Comparison of ENCODE assay signal across 27 cellular contexts in genomic region chr1:49306507-49307070, GRCh38.
"Had no signal": no experiment of that assay in that cellular context is flagged by ENCODE, and none has a peak within 500 bp of the region (broad histone marks: within the 10 kb centered on the region; RNA-seq: fewer than 3 reads in every experiment).

No MANE protein-coding gene starts in this region.

- H3K36me3 Mint-ChIP-seq: naive B cell; natural killer cell treated with Interleukin-12 subunit alpha and Interleukin-12 subunit beta and Interleukin-15 and Interleukin-18, amount 100 ng/mL, for 72 hours had no signal

- H3K4me3 ChIP-seq: dorsolateral prefrontal cortex, gastrocnemius medialis, lung, mucosa of descending colon, pancreas, smooth muscle cell, stomach, thyroid gland, vagina had no signal

- FAIRE-seq: colon, keratinocyte, pancreas had no signal

- DNase-seq: dorsolateral prefrontal cortex; effector CD4-positive, alpha-beta T cell; foreskin fibroblast; gastrocnemius medialis; head of caudate nucleus; mesenchymal stem cell; mucosa of descending colon; naive B cell; pancreas; stimulated activated CD4-positive, alpha-beta T cell treated with anti-CD3 and anti-CD28 coated beads, Interleukin-12 subunit alpha, Interleukin-12 subunit beta, amount 100 ng/mL, for 4 hours; stimulated activated CD4-positive, alpha-beta T cell treated with anti-CD3 and anti-CD28 coated beads, Interleukin-1b, Interleukin-23, amount 100 ng/mL, for 48 hours; stimulated activated CD4-positive, alpha-beta T cell treated with anti-CD3 and anti-CD28 coated beads, Interleukin-4, amount 100 ng/mL, for 24 hours; stomach; thyroid gland had no signal

- H3K4me1 ChIP-seq: gastrocnemius medialis, pancreas, stomach, thyroid gland, vagina had no signal

- ATAC-seq: esophagus mucosa; gastrocnemius medialis; left lobe of liver; mucosa of descending colon; natural killer cell treated with Interleukin-12 subunit alpha and Interleukin-12 subunit beta and Interleukin-15 and Interleukin-18, amount 100 ng/mL, for 72 hours; pancreas; sciatic nerve; stimulated activated memory B cell treated with anti-CD40 and anti-IgM and Interleukin-4, amounts not matched to agents 10 μg/mL and 1 μg/mL and 100 μg/mL, for 72 hours had no signal

- H3K9me3 ChIP-seq: gastrocnemius medialis, neutrophil, pancreas, thyroid gland, vagina had no signal

- H3K36me3 ChIP-seq: gastrocnemius medialis, neutrophil, pancreas, stomach, thyroid gland, vagina had no signal

- H3K4me3 Mint-ChIP-seq: mesothelial cell of epicardium; naive B cell; natural killer cell treated with Interleukin-12 subunit alpha and Interleukin-12 subunit beta and Interleukin-15 and Interleukin-18, amount 100 ng/mL, for 72 hours; neural crest cell; stimulated activated memory B cell treated with anti-CD40 and anti-IgM and Interleukin-4, amounts not matched to agents 10 μg/mL and 1 μg/mL and 100 μg/mL, for 72 hours had no signal

- H3K27ac Mint-ChIP-seq: mesothelial cell of epicardium; naive B cell; natural killer cell treated with Interleukin-12 subunit alpha and Interleukin-12 subunit beta and Interleukin-15 and Interleukin-18, amount 100 ng/mL, for 72 hours; stimulated activated memory B cell treated with anti-CD40 and anti-IgM and Interleukin-4, amounts not matched to agents 10 μg/mL and 1 μg/mL and 100 μg/mL, for 72 hours had no signal

- H3K27ac ChIP-seq: dorsolateral prefrontal cortex, gastrocnemius medialis, neutrophil, pancreas, stomach, thyroid gland, vagina had no signal

- H3K4me2 ChIP-seq: smooth muscle cell had no signal

- H3K27me3 ChIP-seq: dorsolateral prefrontal cortex, gastrocnemius medialis, neutrophil, pancreas, stomach, thyroid gland, vagina had no signal

- H3K27me3 Mint-ChIP-seq: natural killer cell treated with Interleukin-12 subunit alpha and Interleukin-12 subunit beta and Interleukin-15 and Interleukin-18, amount 100 ng/mL, for 72 hours; stimulated activated memory B cell treated with anti-CD40 and anti-IgM and Interleukin-4, amounts not matched to agents 10 μg/mL and 1 μg/mL and 100 μg/mL, for 72 hours had no signal

- H3K4me1 Mint-ChIP-seq: mesothelial cell of epicardium; naive B cell; neural crest cell; stimulated activated memory B cell treated with anti-CD40 and anti-IgM and Interleukin-4, amounts not matched to agents 10 μg/mL and 1 μg/mL and 100 μg/mL, for 72 hours had no signal
